ENCODE assay signal across 12 cellular contexts in genomic region chr2:74052732-74053712, GRCh38.
DNase-seq lines count a peak whose midpoint lies in the region; ATAC-seq, FAIRE-seq and TF ChIP-seq lines count a peak whose summit lies in the region.
"Had no signal": no experiment of that assay in that cellular context is flagged by ENCODE, and none has a peak within 500 bp of the region (broad histone marks: within the 10 kb centered on the region; RNA-seq: fewer than 3 reads in every experiment).

No MANE protein-coding gene starts in this region.

- H4K8ac ChIP-seq in IMR-90 (ENCODE audit: low read depth in 2 of 2, low read length in 2 of 2), result no peak overlapping the region

- H2AFZ ChIP-seq in HepG2 (ENCODE audit: low read length) (no peak overlapping the region), IMR-90 (replicated peaks; ENCODE audit: low read length, poor library complexity) (no peak overlapping the region)

- FAIRE-seq in HepG2 (lab: Jason Lieb, UNC), result no peak
- FAIRE-seq: astrocyte had no signal

- H2BK20ac ChIP-seq in IMR-90 (ENCODE audit: low read depth, low read length), result no peak overlapping the region

- TF ChIP-seq RAD21 in HepG2 (CRISPR knock-in tag; IDR thresholded peaks at IDR 0.05) (no peak), IMR-90 (IDR thresholded peaks at IDR 0.05; ENCODE audit: low read length) (no peak)

- H3K9me3 ChIP-seq in HepG2 (ENCODE audit: low read length) (no peaks in the 10 kb centered on the region), right lobe of liver (no peaks in the 10 kb centered on the region), IMR-90 (ENCODE audit: control insufficient read depth, insufficient read depth, low read length) (no peaks in the 10 kb centered on the region)
- H3K9me3 ChIP-seq: tibial artery had no signal

- intact Hi-C loops in HepG2 (cut with micrococcal nuclease; ENCODE audit: unreplicated experiment) (no loop called here), right lobe of liver (cut with DNase I) (no loop called here), IMR-90 (cut with micrococcal nuclease) (no loop called here), dorsolateral prefrontal cortex (cut with DNase I) (loop anchor here in 1 of 2 donors (5.0 kb wide), 1 partner anchor 51 kb away; no protein-coding TSS in a partner anchor)

- dilution Hi-C loops in IMR-90 (cut with HindIII; ENCODE audit: low sequenced_read_pairs, unreplicated experiment), result no loop called here

- no peak overlapping the region for H3K23ac ChIP-seq in IMR-90 (ENCODE audit: low read depth, low read length)

- H3K27ac ChIP-seq in HepG2 (ENCODE audit: extremely low read length, insufficient read depth, low read length), result no peak overlapping the region
- no peak overlapping the region for H3K27ac ChIP-seq in right lobe of liver
- H3K27ac ChIP-seq in IMR-90 (ENCODE audit: insufficient read depth, low read length), result no peak overlapping the region
- H3K27ac ChIP-seq in dorsolateral prefrontal cortex, result peak overlapping the region in 57 of 59 donors; percentile 21 to 95 (median 78)
- H3K27ac ChIP-seq in temporal lobe (ENCODE audit: low read depth, low read length), result peak overlapping the region; percentile 64
- H3K27ac ChIP-seq: tibial artery had no signal

- H2BK15ac ChIP-seq in IMR-90 (ENCODE audit: low read depth, low read length), result no peak overlapping the region

- H3K27me3 ChIP-seq in HepG2 (ENCODE audit: control insufficient read depth in 1 of 2, insufficient read depth in 2 of 2, low read length in 2 of 2) (no peaks in the 10 kb centered on the region), right lobe of liver (no peaks in the 10 kb centered on the region), IMR-90 (ENCODE audit: control insufficient read depth, insufficient read depth, low read length) (no peaks in the 10 kb centered on the region), dorsolateral prefrontal cortex (no peaks in the 10 kb centered on the region)
- H3K27me3 ChIP-seq: tibial artery had no signal

- H3K4me1 ChIP-seq in HepG2 (ENCODE audit: insufficient read depth, low read length), result no peaks in the 10 kb centered on the region
- no peaks in the 10 kb centered on the region for H3K4me1 ChIP-seq in right lobe of liver
- H3K4me1 ChIP-seq in IMR-90 (ENCODE audit: control insufficient read depth, insufficient read depth, low read length), result peaks cover 1% of the 10 kb centered on the region; the same call in 1 of the 2 replicates
- H3K4me1 ChIP-seq: tibial artery had no signal

- H3K9ac ChIP-seq in HepG2 (ENCODE audit: insufficient read depth, low read depth, low read length) (no peak overlapping the region), IMR-90 (ENCODE audit: low read depth, low read length) (no peak overlapping the region)

- TF ChIP-seq CTCF in HepG2 (CRISPR knock-in tag; IDR thresholded peaks at IDR 0.05) (no peak), right lobe of liver (IDR thresholded peaks at IDR 0.05) (no peak), IMR-90 (conservative IDR thresholded peaks at IDR 0.05; ENCODE audit: low read depth, low read length) (no peak), dorsolateral prefrontal cortex (IDR thresholded peaks at IDR 0.05 in 54 of 56, conservative IDR thresholded peaks at IDR 0.05 in 2 of 56; ENCODE audit: low read depth in 1 of 56, partially characterized antibody in 56 of 56) (no peak)

- no peak overlapping the region for H4K5ac ChIP-seq in IMR-90 (ENCODE audit: low read depth, low read length)

- no peaks in the 10 kb centered on the region for H3K79me2 ChIP-seq in HepG2 (ENCODE audit: insufficient read depth, low read length)

- BruUV-seq in HepG2 (replicated peaks; lab: Mats Ljungman, UMichigan), result no TSS peak
- no TSS peak for BruUV-seq in IMR-90 (replicated peaks; lab: Mats Ljungman, UMichigan)

- H3K14ac ChIP-seq in IMR-90 (replicated peaks; ENCODE audit: low read depth, low read length), result no peak overlapping the region

- H3K4me2 ChIP-seq in HepG2 (ENCODE audit: low read depth, low read length), result no peak overlapping the region
- no peak overlapping the region for H3K4me2 ChIP-seq in IMR-90 (ENCODE audit: low read depth, low read length)

- no peak overlapping the region for H4K91ac ChIP-seq in IMR-90 (ENCODE audit: insufficient read depth, low read depth, low read length)

- H2AK9ac ChIP-seq in IMR-90 (replicated peaks; ENCODE audit: low read depth, low read length, poor library complexity), result no peak overlapping the region

- TF ChIP-seq EP300 in HepG2 (IDR thresholded peaks at IDR 0.05; ENCODE audit: low read depth in 2 of 2, low read length in 2 of 2) (no peak), HepG2 (CRISPR knock-in tag; IDR thresholded peaks at IDR 0.05; ENCODE audit: borderline replicate concordance) (no peak)

- H4K20me1 ChIP-seq in HepG2 (ENCODE audit: insufficient read depth, low read length) (no peaks in the 10 kb centered on the region; the same call in 1 of the 2 replicates), IMR-90 (ENCODE audit: insufficient read depth, low read length) (peaks cover 16% of the 10 kb centered on the region; the same call in 1 of the 2 replicates)

- no peak overlapping the region for H2BK120ac ChIP-seq in IMR-90 (ENCODE audit: low read depth, low read length)

- POLR2A ChIA-PET in HepG2 (lab: Yijun Ruan, JAX) (no interaction called here), IMR-90 (lab: Charles Lee; ENCODE audit: unreplicated experiment) (no interaction called here)

- no peak overlapping the region for H2AK5ac ChIP-seq in IMR-90 (ENCODE audit: low read depth, low read length)

- H3K4me3 ChIP-seq in HepG2 (replicated peaks in 1 of 3; ENCODE audit: insufficient read depth in 1 of 3, low read depth in 2 of 3, low read length in 3 of 3) (no peak overlapping the region), right lobe of liver (no peak overlapping the region), IMR-90 (ENCODE audit: insufficient read depth, low read depth, low read length) (no peak overlapping the region), dorsolateral prefrontal cortex (peak overlapping the region in 15 of 59 donors; percentile 2 to 39 (median 16))
- H3K4me3 ChIP-seq: tibial artery had no signal

- ATAC-seq in HepG2 (no peak), right lobe of liver (no peak), IMR-90 (ENCODE audit: low read depth) (no peak), HG03039 (IDR thresholded peaks at IDR 0.05; ENCODE audit: unreplicated experiment) (no peak), HG02973 (IDR thresholded peaks at IDR 0.05; ENCODE audit: unreplicated experiment) (no peak)
- ATAC-seq: right cardiac atrium had no signal

- TF ChIP-seq POLR2A in HepG2 (IDR thresholded peaks at IDR 0.05; ENCODE audit: insufficient read depth in 1 of 2, low read depth in 2 of 2, low read length in 2 of 2) (no peak), right lobe of liver (IDR thresholded peaks at IDR 0.05) (no peak), IMR-90 (IDR thresholded peaks at IDR 0.05; ENCODE audit: low read depth, low read length) (no peak)

- H3K18ac ChIP-seq in IMR-90 (ENCODE audit: low read depth, low read length), result no peak overlapping the region

- H3K56ac ChIP-seq in IMR-90 (ENCODE audit: extremely low read depth, insufficient read depth, low read length), result no peak overlapping the region

- H3K4ac ChIP-seq in IMR-90 (ENCODE audit: low read depth, low read length), result no peak overlapping the region

- in situ Hi-C loops in HepG2 (cut with HindIII; ENCODE audit: extremely low pct_ligation_motif_present, low pct_unique_long_range_greater_than_20kb), result no loop called here
- in situ Hi-C loops in IMR-90 (cut with MboI; ENCODE audit: low sequenced_read_pairs), result no loop called here

- no peak overlapping the region for H2BK5ac ChIP-seq in IMR-90 (ENCODE audit: low read depth, low read length, poor library complexity, severe bottlenecking)

- CTCF ChIA-PET in HepG2 (lab: Yijun Ruan, JAX; ENCODE audit: low intra/inter-chr PET ratio, low total read pairs) (no interaction called here), IMR-90 (lab: Yijun Ruan, JAX) (no interaction called here)

- DNase-seq in HepG2 (ENCODE audit: low spot score) (no peak), right lobe of liver (no peak), IMR-90 (no peak), dorsolateral prefrontal cortex (no peak), NCI-H446 treated with DMSO at 0.1 percent for 48 hours (lab: John Stamatoyannopoulos, UW) (no peak)
- DNase-seq: NCI-H1417, right cardiac atrium, tibial artery had no signal

- peaks cover 16% of the 10 kb centered on the region for H3K9me1 ChIP-seq in IMR-90 (ENCODE audit: insufficient read depth, low read length)

- H3K36me3 ChIP-seq in HepG2 (replicated peaks in 1 of 2; ENCODE audit: control insufficient read depth in 1 of 2, insufficient read depth in 2 of 2, low read length in 2 of 2), result peaks cover 5 to 20% of the 10 kb centered on the region in 2 experiments
- no peaks in the 10 kb centered on the region for H3K36me3 ChIP-seq in right lobe of liver
- peaks cover 9% of the 10 kb centered on the region for H3K36me3 ChIP-seq in IMR-90 (ENCODE audit: control insufficient read depth, insufficient read depth, low read length)

- H3K79me1 ChIP-seq in IMR-90 (ENCODE audit: low read depth in 1 of 2, low read length in 2 of 2), result peaks cover 20 to 42% of the 10 kb centered on the region in 2 experiments

- 96% methylated on average over 8 of the region's 8 CpGs for WGBS in HepG2 (ENCODE audit: low lambda C conversion rate)
- WGBS in right lobe of liver (ENCODE audit: insufficient coverage, low coverage, low lambda C conversion rate, missing lambda C conversion rate), result 86% methylated on average over 8 of the region's 8 CpGs
- no CpG with 5 or more reads among the region's 8 CpGs for WGBS in IMR-90 (ENCODE audit: extremely low coverage in 2 of 2, insufficient read length in 1 of 2), 2 experiments

TF ChIP-seq in HepG2, 621 proteins besides CTCF, POLR2A, EP300 and RAD21 (continues in another document):
- TF ChIP-seq MAFF (IDR thresholded peaks at IDR 0.05; ENCODE audit: low read depth, low read length), result peak; percentile 84
- TF ChIP-seq IKZF4 (CRISPR knock-in tag; IDR thresholded peaks at IDR 0.05; ENCODE audit: borderline replicate concordance, low read depth, not compliant biosample characterization), result no peak
- TF ChIP-seq MAFK (conservative IDR thresholded peaks at IDR 0.05 in 1 of 2, IDR thresholded peaks at IDR 0.05 in 1 of 2; ENCODE audit: low read length in 2 of 2), result peak; percentile 83 to 88

TF ChIP-seq in IMR-90, 13 proteins besides CTCF, POLR2A, EP300 and RAD21:
- TF ChIP-seq, protein P1, sequence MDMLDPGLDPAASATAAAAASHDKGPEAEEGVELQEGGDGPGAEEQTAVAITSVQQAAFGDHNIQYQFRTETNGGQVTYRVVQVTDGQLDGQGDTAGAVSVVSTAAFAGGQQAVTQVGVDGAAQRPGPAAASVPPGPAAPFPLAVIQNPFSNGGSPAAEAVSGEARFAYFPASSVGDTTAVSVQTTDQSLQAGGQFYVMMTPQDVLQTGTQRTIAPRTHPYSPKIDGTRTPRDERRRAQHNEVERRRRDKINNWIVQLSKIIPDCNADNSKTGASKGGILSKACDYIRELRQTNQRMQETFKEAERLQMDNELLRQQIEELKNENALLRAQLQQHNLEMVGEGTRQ (IDR thresholded peaks at IDR 0.05; ENCODE audit: low read depth, low read length), result no peak
- peak; percentile 65 for TF ChIP-seq MAFK (IDR thresholded peaks at IDR 0.05; ENCODE audit: low read depth, low read length)

Comparison
In these comparisons a context has a peak if more than half of its experiments do, and no peak if none do; other contexts are left out.
1. H3K27ac ChIP-seq: peak in dorsolateral prefrontal cortex (57 of 59) and temporal lobe (single experiment); none in HepG2 (single experiment), right lobe of liver (0 of 3) and IMR-90 (single experiment).